In the genomic region with DNA sequence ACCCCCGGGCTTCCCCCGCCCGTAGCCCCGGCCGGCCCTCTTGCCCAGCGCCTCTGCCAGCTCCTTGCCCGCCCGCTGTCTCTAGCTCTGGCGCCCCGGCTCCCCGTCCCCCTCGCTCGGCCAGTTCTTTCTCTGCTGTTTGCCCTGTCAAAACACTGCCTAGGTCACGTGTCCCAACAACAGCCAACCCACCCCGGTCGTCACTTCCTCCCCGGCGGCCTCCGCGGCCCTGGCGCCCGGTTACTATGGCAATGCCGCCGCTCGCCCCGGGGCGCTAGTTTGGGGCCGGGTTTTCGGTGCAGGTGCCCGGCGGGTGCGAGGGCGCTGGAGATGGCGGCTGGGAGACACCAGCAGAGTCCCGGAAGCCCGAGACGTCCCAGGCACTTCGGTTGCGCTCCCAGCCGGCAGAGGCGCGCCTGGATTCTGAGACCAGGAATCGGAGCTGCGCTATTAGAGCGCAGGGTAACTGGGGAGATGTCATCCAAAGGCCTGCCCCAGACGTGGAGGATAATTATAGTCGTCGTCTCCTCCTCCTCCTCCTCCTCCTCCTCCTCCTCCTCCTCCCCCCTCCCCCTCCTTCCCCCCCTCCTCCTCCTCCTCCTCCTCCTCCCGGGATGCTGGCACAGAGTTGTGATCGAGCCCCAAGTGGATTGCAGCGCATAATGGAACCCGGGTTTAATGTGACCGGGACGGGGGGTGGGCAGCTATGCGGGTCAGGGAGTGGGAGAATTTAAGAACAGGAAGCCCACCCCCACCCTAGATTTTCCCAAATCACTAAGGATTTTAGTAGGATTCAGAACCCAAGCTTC, we compare ENCODE assay signal across 1 cellular context.
TF ChIP-seq lines count a peak whose summit lies in the region.

A gene with protein sequence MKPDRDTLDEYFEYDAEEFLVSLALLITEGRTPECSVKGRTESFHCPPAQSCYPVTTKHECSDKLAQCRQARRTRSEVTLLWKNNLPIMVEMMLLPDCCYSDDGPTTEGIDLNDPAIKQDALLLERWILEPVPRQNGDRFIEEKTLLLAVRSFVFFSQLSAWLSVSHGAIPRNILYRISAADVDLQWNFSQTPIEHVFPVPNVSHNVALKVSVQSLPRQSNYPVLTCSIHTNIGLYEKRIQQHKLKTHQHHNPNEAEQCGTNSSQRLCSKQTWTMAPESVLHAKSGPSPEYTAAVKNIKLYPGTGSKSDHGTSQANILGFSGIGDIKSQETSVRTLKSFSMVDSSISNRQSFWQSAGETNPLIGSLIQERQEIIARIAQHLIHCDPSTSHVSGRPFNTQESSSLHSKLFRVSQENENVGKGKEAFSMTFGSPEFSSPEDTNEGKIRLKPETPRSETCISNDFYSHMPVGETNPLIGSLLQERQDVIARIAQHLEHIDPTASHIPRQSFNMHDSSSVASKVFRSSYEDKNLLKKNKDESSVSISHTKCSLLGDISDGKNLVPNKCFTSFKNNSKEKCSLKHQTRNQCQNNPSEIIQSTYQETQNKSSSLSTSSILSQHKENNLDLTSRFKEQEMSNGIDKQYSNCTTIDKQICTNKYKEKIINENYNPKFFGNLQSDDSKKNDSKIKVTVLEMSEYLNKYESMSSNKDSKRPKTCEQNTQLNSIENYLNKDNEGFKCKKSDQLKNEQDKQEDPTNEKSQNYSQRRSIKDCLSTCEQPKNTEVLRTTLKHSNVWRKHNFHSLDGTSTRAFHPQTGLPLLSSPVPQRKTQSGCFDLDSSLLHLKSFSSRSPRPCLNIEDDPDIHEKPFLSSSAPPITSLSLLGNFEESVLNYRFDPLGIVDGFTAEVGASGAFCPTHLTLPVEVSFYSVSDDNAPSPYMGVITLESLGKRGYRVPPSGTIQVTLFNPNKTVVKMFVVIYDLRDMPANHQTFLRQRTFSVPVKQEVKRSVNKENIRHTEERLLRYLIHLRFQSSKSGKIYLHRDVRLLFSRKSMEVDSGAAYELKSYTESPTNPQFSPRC (minus strand): TSS at position 157 of the 809 bp plus-strand sequence. CDS start 1,367 bp downstream, outside the sequence.

TF ChIP-seq in H1, 55 proteins besides CTCF, POLR2A, EP300 and RAD21 (continued from another document):
- TF ChIP-seq HDAC2 (IDR thresholded peaks at IDR 0.05; ENCODE audit: borderline replicate concordance in 1 of 2, low read depth in 2 of 2, low read length in 2 of 2) = peak in 1 of 2 experiments; percentile 77; a peak in 1 of 4 replicates
- peak; percentile 42; the same call in 1 of the 2 replicates for TF ChIP-seq GABPA (IDR thresholded peaks at IDR 0.05; ENCODE audit: borderline replicate concordance, insufficient read depth, low read length)
- peak; percentile 49; the same call in 1 of the 2 replicates for TF ChIP-seq YY1 (IDR thresholded peaks at IDR 0.05; ENCODE audit: low read depth, low read length)
- peak; percentile 47; the same call in 1 of the 2 replicates for TF ChIP-seq TBP (IDR thresholded peaks at IDR 0.05; ENCODE audit: low read depth, low read length)
- TF ChIP-seq, protein P1, sequence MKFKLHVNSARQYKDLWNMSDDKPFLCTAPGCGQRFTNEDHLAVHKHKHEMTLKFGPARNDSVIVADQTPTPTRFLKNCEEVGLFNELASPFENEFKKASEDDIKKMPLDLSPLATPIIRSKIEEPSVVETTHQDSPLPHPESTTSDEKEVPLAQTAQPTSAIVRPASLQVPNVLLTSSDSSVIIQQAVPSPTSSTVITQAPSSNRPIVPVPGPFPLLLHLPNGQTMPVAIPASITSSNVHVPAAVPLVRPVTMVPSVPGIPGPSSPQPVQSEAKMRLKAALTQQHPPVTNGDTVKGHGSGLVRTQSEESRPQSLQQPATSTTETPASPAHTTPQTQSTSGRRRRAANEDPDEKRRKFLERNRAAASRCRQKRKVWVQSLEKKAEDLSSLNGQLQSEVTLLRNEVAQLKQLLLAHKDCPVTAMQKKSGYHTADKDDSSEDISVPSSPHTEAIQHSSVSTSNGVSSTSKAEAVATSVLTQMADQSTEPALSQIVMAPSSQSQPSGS (IDR thresholded peaks at IDR 0.05; ENCODE audit: low read length) = no peak
- TF ChIP-seq CHD2 (IDR thresholded peaks at IDR 0.05; ENCODE audit: low read length) = no peak
- no peak for TF ChIP-seq PHF8 (conservative IDR thresholded peaks at IDR 0.05; ENCODE audit: low read depth, low read length)
